21 cellular contexts compared by ENCODE assay signal in genomic region chr22:37173709-37174108, GRCh38. TPM values are rescaled to one million over a fixed set of nuclear protein-coding genes. Genes with fewer than 3 reads are reported as not detected.
DNase-seq lines count a peak whose midpoint lies in the region; ATAC-seq and TF ChIP-seq lines count a peak whose summit lies in the region.
"Had no signal": no experiment of that assay in that cellular context is flagged by ENCODE, and none has a peak within 500 bp of the region (broad histone marks: within the 10 kb centered on the region; RNA-seq: fewer than 3 reads in every experiment).

No MANE protein-coding gene starts in this region.

- H3K9me3 ChIP-seq in SK-N-SH (no peaks in the 10 kb centered on the region), spleen (no peaks in the 10 kb centered on the region)
- H3K9me3 ChIP-seq: esophagus muscularis mucosa, tibial nerve had no signal

- H3K36me3 ChIP-seq in SK-N-SH (replicated peaks in 1 of 2; ENCODE audit: control insufficient read depth in 1 of 2, insufficient read depth in 2 of 2, low read length in 1 of 2) (no peaks in the 10 kb centered on the region), spleen (no peaks in the 10 kb centered on the region)
- H3K36me3 ChIP-seq: esophagus muscularis mucosa, tibial nerve had no signal

- CTCF ChIA-PET in SK-N-SH (lab: Yijun Ruan, JAX): interaction anchor here (19.4 kb wide), 1 partner anchor 26 kb away, joined by 190 read pairs; no protein-coding TSS in a partner anchor

- H3K9me2 ChIP-seq in SK-N-SH: no peaks in the 10 kb centered on the region

- H3F3A ChIP-seq in SK-N-SH (replicated peaks; ENCODE audit: insufficient read depth): no peaks in the 10 kb centered on the region

- H3K4me3 ChIP-seq in SK-N-SH (ENCODE audit: low read depth in 2 of 2, low read length in 1 of 2) (no peak overlapping the region), choroid plexus epithelial cell (ENCODE audit: low read depth, low read length) (no peak overlapping the region), spleen (no peak overlapping the region)
- H3K4me3 ChIP-seq: esophagus muscularis mucosa, lung, SK-N-MC, tibial nerve had no signal

- peaks cover 0 to 33% of the 10 kb centered on the region in 2 experiments; a peak in 1 of 4 replicates for H3K4me1 ChIP-seq in SK-N-SH (ENCODE audit: control insufficient read depth in 1 of 2, insufficient read depth in 2 of 2, low read depth in 1 of 2, low read length in 1 of 2)
- peaks cover 18 to 57% (median 33%) of the 10 kb centered on the region in 6 donors for H3K4me1 ChIP-seq in spleen

- TF ChIP-seq EP300 in SK-N-SH (IDR thresholded peaks at IDR 0.05; ENCODE audit: borderline replicate concordance in 1 of 2, low read depth in 1 of 2, low read length in 1 of 2): no peak

- TF ChIP-seq RAD21 in SK-N-SH (IDR thresholded peaks at IDR 0.05; ENCODE audit: low read length): no peak

- H3K9ac ChIP-seq in SK-N-SH: no peak overlapping the region

- H3K27ac ChIP-seq in SK-N-SH (ENCODE audit: low read depth in 2 of 2, low read length in 1 of 2): no peak overlapping the region
- no peak overlapping the region for H3K27ac ChIP-seq in spleen
- H3K27ac ChIP-seq: esophagus muscularis mucosa, SK-N-MC had no signal

- no peak for ATAC-seq in SK-N-SH treated with all-trans-retinoic acid at 6 μM for 48 hours
- ATAC-seq in left cardiac atrium: peak; percentile 6 to 35
- ATAC-seq in GM21529 (IDR thresholded peaks at IDR 0.05; ENCODE audit: unreplicated experiment): no peak

- no peaks in the 10 kb centered on the region for H4K20me1 ChIP-seq in SK-N-SH (ENCODE audit: insufficient read depth)

- POLR2A ChIA-PET in SK-N-SH (lab: Yijun Ruan, JAX): no interaction called here

- DNase-seq in SK-N-SH (peak; percentile 4), choroid plexus epithelial cell (ENCODE audit: low read depth) (peak; percentile 26), left cardiac atrium (peak; percentile 47), spleen (peak; percentile 34), NCI-H2081 treated with DMSO at 0.1 percent for 48 hours (lab: John Stamatoyannopoulos, UW) (no peak)
- no peak for DNase-seq in activated naive CD4-positive, alpha-beta T cell (lab: John Stamatoyannopoulos, UW)
- DNase-seq: 8988T; activated CD4-positive, alpha-beta T cell treated with anti-CD3 and anti-CD28 coated beads, Interleukin-2, amount 50 U/mL, for 1 hour; activated effector memory CD4-positive, alpha-beta T cell treated with Interleukin-2 at 50 U/mL for 16 hours; dermis blood vessel endothelial cell; Kasumi-1; NCI-H146; NCI-H446; stimulated activated CD4-positive, alpha-beta T cell treated with anti-CD3 and anti-CD28 coated beads, Interleukin-2, amount 100 ng/mL, for 48 hours; stimulated activated CD8-positive, alpha-beta memory T cell treated with anti-CD3 and anti-CD28 coated beads, Interleukin-4, amount 100 ng/mL, for 48 hours had no signal

- 82% methylated on average over 6 of the region's 6 CpGs for WGBS in SK-N-SH (ENCODE audit: low lambda C conversion rate)
- 81 to 94% (median 85%) methylated on average over 4 to 6 of the region's 6 CpGs for WGBS in spleen, 5 donors

- no peak overlapping the region for H3K4me2 ChIP-seq in SK-N-SH

- H3K79me2 ChIP-seq in SK-N-SH (ENCODE audit: insufficient read depth): no peaks in the 10 kb centered on the region

- intact Hi-C loops in left cardiac atrium (cut with DNase I): no loop called here
- intact Hi-C loops in spleen (cut with DNase I; ENCODE audit: low total_unique reads): no loop called here

- no peak for TF ChIP-seq POLR2A in spleen (IDR thresholded peaks at IDR 0.05)

- no peak for TF ChIP-seq CTCF in SK-N-SH (IDR thresholded peaks at IDR 0.05)
- TF ChIP-seq CTCF in choroid plexus epithelial cell (conservative IDR thresholded peaks at IDR 0.05; ENCODE audit: low read depth, low read length): no peak
- no peak for TF ChIP-seq CTCF in spleen (IDR thresholded peaks at IDR 0.05 in 8 of 11, conservative IDR thresholded peaks at IDR 0.05 in 3 of 11)

- H3K27me3 ChIP-seq in SK-N-SH (ENCODE audit: insufficient read depth) (no peaks in the 10 kb centered on the region), spleen (replicated peaks in 1 of 7) (no peaks in the 10 kb centered on the region)
- H3K27me3 ChIP-seq: esophagus muscularis mucosa, tibial nerve had no signal

- no peak overlapping the region for H2AFZ ChIP-seq in SK-N-SH (ENCODE audit: low read depth)

TF ChIP-seq in SK-N-SH, 30 proteins besides CTCF, POLR2A, EP300 and RAD21 (continues in another document):
- TF ChIP-seq RFX5 (IDR thresholded peaks at IDR 0.05; ENCODE audit: low read length) (no peak), ELF1 (IDR thresholded peaks at IDR 0.05) (no peak), FOSL2 (IDR thresholded peaks at IDR 0.05; ENCODE audit: borderline replicate concordance, low read depth) (no peak), GATA2 (CRISPR knock-in tag; IDR thresholded peaks at IDR 0.05) (no peak), GABPA (IDR thresholded peaks at IDR 0.05; ENCODE audit: low read depth) (no peak), TAF1 (IDR thresholded peaks at IDR 0.05; ENCODE audit: borderline replicate concordance, low read depth, low read length) (no peak), JUND (IDR thresholded peaks at IDR 0.05) (no peak), CHD2 (IDR thresholded peaks at IDR 0.05; ENCODE audit: low read length, partially characterized antibody) (no peak), FOXM1 (IDR thresholded peaks at IDR 0.05; ENCODE audit: low read depth) (no peak), RCOR1 (IDR thresholded peaks at IDR 0.05; ENCODE audit: low read length) (no peak), MXI1 (IDR thresholded peaks at IDR 0.05; ENCODE audit: low read depth, low read length) (no peak)
- TF ChIP-seq, protein P1, sequence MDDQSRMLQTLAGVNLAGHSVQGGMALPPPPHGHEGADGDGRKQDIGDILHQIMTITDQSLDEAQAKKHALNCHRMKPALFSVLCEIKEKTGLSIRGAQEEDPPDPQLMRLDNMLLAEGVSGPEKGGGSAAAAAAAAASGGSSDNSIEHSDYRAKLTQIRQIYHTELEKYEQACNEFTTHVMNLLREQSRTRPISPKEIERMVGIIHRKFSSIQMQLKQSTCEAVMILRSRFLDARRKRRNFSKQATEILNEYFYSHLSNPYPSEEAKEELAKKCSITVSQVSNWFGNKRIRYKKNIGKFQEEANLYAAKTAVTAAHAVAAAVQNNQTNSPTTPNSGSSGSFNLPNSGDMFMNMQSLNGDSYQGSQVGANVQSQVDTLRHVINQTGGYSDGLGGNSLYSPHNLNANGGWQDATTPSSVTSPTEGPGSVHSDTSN (IDR thresholded peaks at IDR 0.05): no peak

TF ChIP-seq in SK-N-SH treated with all-trans-retinoic acid at 6 μM for 48 hours, 23 proteins besides CTCF, POLR2A, EP300 and RAD21 (continues in another document):
- TF ChIP-seq ISL1 (CRISPR knock-in tag; IDR thresholded peaks at IDR 0.05) (no peak), ESRRG (CRISPR knock-in tag; IDR thresholded peaks at IDR 0.05) (no peak), ZNF70 (CRISPR knock-in tag; IDR thresholded peaks at IDR 0.05) (no peak), GLIS3 (CRISPR knock-in tag; IDR thresholded peaks at IDR 0.05) (no peak), PPARA (CRISPR knock-in tag; IDR thresholded peaks at IDR 0.05; ENCODE audit: borderline replicate concordance) (no peak), POU6F1 (CRISPR knock-in tag; IDR thresholded peaks at IDR 0.05; ENCODE audit: borderline replicate concordance, low read depth) (no peak), ZFP3 (CRISPR knock-in tag; IDR thresholded peaks at IDR 0.05) (no peak), SNAI2 (CRISPR knock-in tag; IDR thresholded peaks at IDR 0.05) (no peak), ZFP30 (CRISPR knock-in tag; IDR thresholded peaks at IDR 0.05) (no peak)
- TF ChIP-seq, protein P2, sequence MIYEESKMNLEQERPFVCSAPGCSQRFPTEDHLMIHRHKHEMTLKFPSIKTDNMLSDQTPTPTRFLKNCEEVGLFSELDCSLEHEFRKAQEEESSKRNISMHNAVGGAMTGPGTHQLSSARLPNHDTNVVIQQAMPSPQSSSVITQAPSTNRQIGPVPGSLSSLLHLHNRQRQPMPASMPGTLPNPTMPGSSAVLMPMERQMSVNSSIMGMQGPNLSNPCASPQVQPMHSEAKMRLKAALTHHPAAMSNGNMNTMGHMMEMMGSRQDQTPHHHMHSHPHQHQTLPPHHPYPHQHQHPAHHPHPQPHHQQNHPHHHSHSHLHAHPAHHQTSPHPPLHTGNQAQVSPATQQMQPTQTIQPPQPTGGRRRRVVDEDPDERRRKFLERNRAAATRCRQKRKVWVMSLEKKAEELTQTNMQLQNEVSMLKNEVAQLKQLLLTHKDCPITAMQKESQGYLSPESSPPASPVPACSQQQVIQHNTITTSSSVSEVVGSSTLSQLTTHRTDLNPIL (CRISPR knock-in tag; IDR thresholded peaks at IDR 0.05; ENCODE audit: low read depth): no peak

RNA-seq across cellular contexts. Expression of gene C1QTNF6, which starts 14.3 kb away (rescaled TPM):
- polyA plus RNA-seq in SK-N-SH (2012; rRNA removed) (47.4 and 47.7 TPM in 2 replicates), spleen (1 to 10 TPM; 7.7 to 8.9 (median 8.8) TPM)
- polyA plus RNA-seq in SK-N-SH (2012; cell fraction: cytosol; rRNA removed): 20.7 and 30.3 TPM in 2 replicates
- 103 and 122 TPM in 2 replicates for polyA plus RNA-seq in SK-N-SH (2012; cell fraction: nucleus; rRNA removed)
- total RNA-seq in left cardiac atrium (1 to 10 TPM; 1.8 to 2.9 TPM), spleen (10 to 100 TPM in 1 of 7 donors, 1 to 10 TPM in 6; 5.3 to 10.3 (median 6.9) TPM)

RNA-seq across cellular contexts. Expression of gene IL2RB, which starts 24.0 kb away (rescaled TPM):
- polyA plus RNA-seq in SK-N-SH (2012; rRNA removed) (0.33 and 0.39 TPM in 2 replicates), spleen (1 to 10 TPM; 3.7 to 5.9 (median 3.9) TPM)
- polyA plus RNA-seq in SK-N-SH (2012; cell fraction: cytosol; rRNA removed): 0.18 and 0.42 TPM in 2 replicates
- 0.42 and 0.60 TPM in 2 replicates for polyA plus RNA-seq in SK-N-SH (2012; cell fraction: nucleus; rRNA removed)
- total RNA-seq in left cardiac atrium (1 to 10 TPM in 1 of 2 donors, under 1 TPM in 1; 0.34 to 2.0 TPM), spleen (10 to 100 TPM; 20.6 to 75.2 (median 51.5) TPM)
- total RNA-seq: dermis blood vessel endothelial cell had no signal

RNA-seq across cellular contexts. Expression of gene SSTR3, which starts 38.6 kb away (rescaled TPM):
- polyA plus RNA-seq in SK-N-SH (2012; rRNA removed) (0.02 TPM in 1 of 2 replicates, not detected in the other), spleen (1 to 10 TPM; 1.2 to 2.0 (median 1.5) TPM)
- polyA plus RNA-seq in SK-N-SH (2012; cell fraction: cytosol; rRNA removed): 0.03 TPM in 2 replicates
- polyA plus RNA-seq in SK-N-SH (2012; cell fraction: nucleus; rRNA removed): 0.01 and 0.04 TPM in 2 replicates
- total RNA-seq in left cardiac atrium (not detected), spleen (1 to 10 TPM in 3 of 7 donors, under 1 TPM in 4; 0.56 to 2.0 (median 0.95) TPM)
- total RNA-seq: dermis blood vessel endothelial cell, esophagus muscularis mucosa, tibial nerve had no signal

Comparison
In these comparisons a context has a peak if more than half of its experiments do, and no peak if none do; other contexts are left out.
1. DNase-seq: peak in SK-N-SH (single experiment), choroid plexus epithelial cell (single experiment), left cardiac atrium (single experiment) and spleen (single experiment); none in NCI-H2081 treated with DMSO at 0.1 percent for 48 hours (single experiment) and activated naive CD4-positive, alpha-beta T cell (0 of 4).
2. ATAC-seq: peak in left cardiac atrium (2 of 2); none in SK-N-SH treated with all-trans-retinoic acid at 6 μM for 48 hours (single experiment) and GM21529 (single experiment).
3. RNA of gene IL2RB, which starts 24.0 kb away (total RNA-seq): 20.6 to 75.2 TPM in spleen; 0.34 to 2.0 TPM in left cardiac atrium; every median in the first group is over 4 times any median in the second.